Comparison of ENCODE assay signal across 18 cellular contexts in the genomic region with DNA sequence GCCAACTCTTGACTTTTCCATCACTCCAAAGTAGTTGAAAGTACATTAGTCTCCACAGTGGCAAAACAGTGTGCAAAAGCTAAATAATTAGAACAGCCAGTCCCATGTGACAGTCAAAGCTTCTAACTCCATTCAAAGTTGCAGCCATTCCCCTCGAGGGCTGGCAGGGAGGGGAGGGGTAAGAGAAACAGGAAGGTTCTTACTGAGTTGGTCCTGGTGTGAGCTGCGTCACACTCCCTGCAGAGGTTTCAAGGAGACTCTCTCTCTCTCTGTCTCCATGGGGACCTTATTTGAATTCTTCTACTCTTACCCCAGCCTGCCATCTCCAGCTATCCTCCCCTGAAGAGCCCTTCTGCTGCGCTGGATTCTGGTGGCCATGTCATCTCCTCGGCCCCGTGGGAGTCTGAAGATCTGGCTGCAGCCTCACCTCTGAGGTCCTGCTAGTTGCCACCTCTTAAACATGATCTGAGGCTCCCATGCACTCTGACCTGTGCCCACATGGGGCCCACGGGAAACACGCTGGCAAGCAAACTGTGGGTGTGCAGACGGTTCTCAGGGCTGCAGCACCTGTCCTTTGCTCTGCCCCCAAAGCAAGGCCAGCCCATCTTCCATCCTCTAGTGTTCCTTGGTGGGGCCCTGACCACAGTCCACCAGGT. TPM values are rescaled to one million over a fixed set of nuclear protein-coding genes. Genes with fewer than 3 reads are reported as not detected.
"Had no signal": no experiment of that assay in that cellular context is flagged by ENCODE, and none has a peak within 500 bp of the region (broad histone marks: within the 10 kb centered on the region; RNA-seq: fewer than 3 reads in every experiment).

No MANE protein-coding gene starts in this region.

- H3K36me3 Mint-ChIP-seq: T-cell had no signal

- FAIRE-seq: islet of Langerhans had no signal

- H3K27ac Mint-ChIP-seq: activated CD8-positive, alpha-beta T cell treated with anti-CD3 and anti-CD28 coated beads, Interleukin-2, amount 10 ng/mL, durations not matched to agents 7 days and 5 days; activated naive CD8-positive, alpha-beta T cell treated with anti-CD3 and anti-CD28 coated beads, Interleukin-2, amount 10 ng/mL, durations not matched to agents 7 days and 5 days; progenitor cell of endocrine pancreas; T-cell had no signal

- H3K4me1 ChIP-seq: breast epithelium, foreskin keratinocyte, left lung had no signal

- H3K4me3 ChIP-seq: breast epithelium, heart left ventricle, left lung, smooth muscle cell, upper lobe of left lung had no signal

- DNase-seq: activated CD4-positive, alpha-beta T cell treated with anti-CD3 and anti-CD28 coated beads for 48 hours; activated CD8-positive, alpha-beta memory T cell treated with anti-CD3 and anti-CD28 coated beads, Interleukin-2, amount 50 U/mL, for 48 hours; activated CD8-positive, alpha-beta T cell treated with anti-CD3 and anti-CD28 coated beads, Interleukin-2, amount 10 ng/mL, durations not matched to agents 7 days and 5 days; activated naive CD8-positive, alpha-beta T cell treated with anti-CD3 and anti-CD28 coated beads, Interleukin-2, amount 10 ng/mL, durations not matched to agents 7 days and 5 days; foreskin keratinocyte; heart left ventricle; mesendoderm; right cardiac atrium; stimulated activated naive CD4-positive, alpha-beta T cell; T-cell; upper lobe of left lung; WERI-Rb-1 had no signal

- H3K4me3 Mint-ChIP-seq: activated CD8-positive, alpha-beta T cell treated with anti-CD3 and anti-CD28 coated beads, Interleukin-2, amount 10 ng/mL, durations not matched to agents 7 days and 5 days; activated naive CD8-positive, alpha-beta T cell treated with anti-CD3 and anti-CD28 coated beads, Interleukin-2, amount 10 ng/mL, durations not matched to agents 7 days and 5 days; T-cell had no signal

- H3K9me3 ChIP-seq: breast epithelium, left lung, upper lobe of left lung had no signal

- H3K4me1 Mint-ChIP-seq: T-cell had no signal

- H3K36me3 ChIP-seq: breast epithelium, heart left ventricle, left lung, upper lobe of left lung, WERI-Rb-1 had no signal

- H3K27me3 ChIP-seq: breast epithelium, heart left ventricle, left lung, upper lobe of left lung had no signal

- ATAC-seq: activated CD8-positive, alpha-beta T cell treated with anti-CD3 and anti-CD28 coated beads, Interleukin-2, amount 10 ng/mL, durations not matched to agents 7 days and 5 days; foreskin keratinocyte; heart left ventricle; left lung; T-cell had no signal

- H3K27ac ChIP-seq: breast epithelium, foreskin keratinocyte, heart left ventricle, left lung, upper lobe of left lung, WERI-Rb-1 had no signal

RNA-seq across cellular contexts. Expression of a gene that starts 23.3 kb away (rescaled TPM):
- total RNA-seq: activated CD8-positive, alpha-beta T cell treated with anti-CD3 and anti-CD28 coated beads, Interleukin-2, amount 10 ng/mL, durations not matched to agents 7 days and 5 days; activated naive CD8-positive, alpha-beta T cell treated with anti-CD3 and anti-CD28 coated beads, Interleukin-2, amount 10 ng/mL, durations not matched to agents 7 days and 5 days; aorta; breast epithelium; foreskin keratinocyte; left lung; progenitor cell of endocrine pancreas; right cardiac atrium; smooth muscle cell; T-cell; upper lobe of left lung had no signal
- polyA plus RNA-seq: aorta, foreskin keratinocyte, right cardiac atrium, smooth muscle cell had no signal
